ENCODE assay signal across 18 cellular contexts in the genomic region with DNA sequence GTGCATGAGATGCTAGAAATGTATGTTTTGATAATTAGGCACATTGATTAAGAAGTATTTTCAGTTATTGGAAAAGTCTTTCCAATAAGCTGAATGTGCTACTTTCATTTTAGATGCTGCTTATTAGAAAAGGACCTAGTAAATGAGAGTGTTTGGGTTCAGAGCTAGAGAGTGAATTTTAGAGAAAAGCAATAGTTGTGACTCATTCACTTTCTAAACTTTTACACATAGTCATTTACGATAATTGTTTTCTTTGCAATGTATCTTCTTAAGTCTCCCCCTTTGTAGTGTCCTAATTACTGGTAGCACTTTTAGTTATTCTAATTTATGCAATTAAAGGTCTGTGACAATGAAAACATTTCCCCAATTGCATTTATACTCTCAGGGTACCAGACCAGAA. TPM values are rescaled to one million over a fixed set of nuclear protein-coding genes. Genes with fewer than 3 reads are reported as not detected.
"Had no signal": no experiment of that assay in that cellular context is flagged by ENCODE, and none has a peak within 500 bp of the region (broad histone marks: within the 10 kb centered on the region; RNA-seq: fewer than 3 reads in every experiment).

No MANE protein-coding gene starts in this region.

- H3K36me3 Mint-ChIP-seq: naive B cell had no signal

- ATAC-seq: body of pancreas, left lung, Right ventricle myocardium inferior had no signal

- H3K27ac Mint-ChIP-seq: activated B cell treated with CpG ODN at 0.5 μM for 24 hours, naive B cell had no signal

- DNase-seq: activated B cell treated with CpG ODN at 0.5 μM for 24 hours; activated CD4-positive, alpha-beta T cell treated with anti-CD3 and anti-CD28 coated beads, Interleukin-2, amount 50 U/mL, for 48 hours; activated gamma-delta T cell treated with Interleukin-2 at 50 U/mL for 16 hours; amniotic stem cell; body of pancreas; central memory CD4-positive, alpha-beta T cell; left lung; naive B cell; stimulated activated CD4-positive, alpha-beta T cell treated with anti-CD3 and anti-CD28 coated beads, Interleukin-1b, Interleukin-23, amount 100 ng/mL, for 48 hours; thyroid gland had no signal

- H3K27me3 Mint-ChIP-seq: activated B cell treated with CpG ODN at 0.5 μM for 24 hours had no signal

- H3K4me1 Mint-ChIP-seq: activated B cell treated with CpG ODN at 0.5 μM for 24 hours, naive B cell had no signal

- H3K4me3 Mint-ChIP-seq: activated B cell treated with CpG ODN at 0.5 μM for 24 hours, naive B cell had no signal

- H3K9me3 Mint-ChIP-seq: activated B cell treated with CpG ODN at 0.5 μM for 24 hours, naive B cell had no signal

RNA-seq across cellular contexts. Expression of a gene that starts 1.3 kb away (rescaled TPM):
- total RNA-seq: activated B cell treated with CpG ODN at 0.5 μM for 24 hours, body of pancreas, esophagus muscularis mucosa, fibroblast of villous mesenchyme, glomerular endothelial cell, hepatocyte, left lung, mononuclear cell, renal cortical epithelial cell, Right ventricle myocardium inferior, thyroid gland, urinary bladder had no signal
